In the genomic region with DNA sequence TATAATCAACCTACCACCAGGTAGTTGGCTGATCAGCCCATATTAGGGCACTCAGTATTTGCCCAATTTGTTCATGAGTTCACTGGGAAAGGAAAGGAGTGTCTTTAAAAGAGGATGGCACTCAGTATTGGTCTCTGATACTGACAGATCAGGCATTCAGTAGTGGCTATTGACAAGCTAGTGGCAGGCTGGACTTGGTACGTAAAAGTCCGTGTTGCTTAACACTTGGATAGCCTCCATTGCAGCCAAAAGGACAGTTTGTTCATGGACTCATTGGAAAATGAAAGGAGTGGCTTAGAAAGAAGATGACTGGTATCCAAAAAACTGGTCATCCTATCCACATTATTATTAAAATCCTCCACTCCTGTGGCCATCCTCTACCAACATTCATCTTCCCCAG, we compare ENCODE assay signal across 20 cellular contexts.
DNase-seq lines count a peak whose midpoint lies in the region; ATAC-seq, FAIRE-seq and TF ChIP-seq lines count a peak whose summit lies in the region.
"Had no signal": no experiment of that assay in that cellular context is flagged by ENCODE, and none has a peak within 500 bp of the region (broad histone marks: within the 10 kb centered on the region; RNA-seq: fewer than 3 reads in every experiment).

No MANE protein-coding gene starts in this region.

- H3K9me3 ChIP-seq in IMR-90 (ENCODE audit: control insufficient read depth, insufficient read depth, low read length), result no peaks in the 10 kb centered on the region
- H3K9me3 ChIP-seq in right lobe of liver, result no peaks in the 10 kb centered on the region
- H3K9me3 ChIP-seq: A549 had no signal

- no peaks in the 10 kb centered on the region for H3K9me1 ChIP-seq in IMR-90 (ENCODE audit: insufficient read depth, low read length)

- H4K8ac ChIP-seq in IMR-90 (ENCODE audit: low read depth in 2 of 2, low read length in 2 of 2), result no peak overlapping the region

- no peak overlapping the region for H3K23ac ChIP-seq in IMR-90 (ENCODE audit: low read depth, low read length)

- TF ChIP-seq POLR2A in IMR-90 (IDR thresholded peaks at IDR 0.05; ENCODE audit: low read depth, low read length), result no peak
- no peak for TF ChIP-seq POLR2A in right lobe of liver (IDR thresholded peaks at IDR 0.05)

- 0 out of 2 replicates have a peak overlapping the region, but pooled peaks have one; percentile 9 for H4K91ac ChIP-seq in IMR-90 (ENCODE audit: insufficient read depth, low read depth, low read length)

- no peak overlapping the region for H3K56ac ChIP-seq in IMR-90 (ENCODE audit: extremely low read depth, insufficient read depth, low read length)

- no peak overlapping the region for H2AFZ ChIP-seq in IMR-90 (replicated peaks; ENCODE audit: low read length, poor library complexity)
- H2AFZ ChIP-seq: GM23248 had no signal

- intact Hi-C loops in IMR-90 (cut with micrococcal nuclease) (no loop called here), right lobe of liver (cut with DNase I) (no loop called here), posterior cingulate gyrus (cut with DNase I) (no loop called here)

- no peak overlapping the region for H3K4me3 ChIP-seq in IMR-90 (ENCODE audit: insufficient read depth, low read depth, low read length)
- H3K4me3 ChIP-seq in fibroblast of mammary gland (ENCODE audit: control insufficient read depth, low read depth, low read length), result no peak overlapping the region
- H3K4me3 ChIP-seq in right lobe of liver, result no peak overlapping the region
- H3K4me3 ChIP-seq: A549, GM23248 had no signal

- no peak for TF ChIP-seq CTCF in IMR-90 (conservative IDR thresholded peaks at IDR 0.05; ENCODE audit: low read depth, low read length)
- no peak for TF ChIP-seq CTCF in fibroblast of mammary gland (conservative IDR thresholded peaks at IDR 0.05; ENCODE audit: control insufficient read depth, insufficient read depth, low read depth, low read length)
- peak in 1 of 4 donors; percentile 28 for TF ChIP-seq CTCF in right lobe of liver (IDR thresholded peaks at IDR 0.05)

- H3K4me2 ChIP-seq in IMR-90 (ENCODE audit: low read depth, low read length), result no peak overlapping the region
- H3K4me2 ChIP-seq: A549 had no signal

- POLR2A ChIA-PET in IMR-90 (lab: Charles Lee; ENCODE audit: unreplicated experiment), result no interaction called here

- H3K36me3 ChIP-seq in IMR-90 (ENCODE audit: control insufficient read depth, insufficient read depth, low read length) (no peaks in the 10 kb centered on the region), right lobe of liver (no peaks in the 10 kb centered on the region)

- H2BK15ac ChIP-seq in IMR-90 (ENCODE audit: low read depth, low read length), result no peak overlapping the region

- no peak overlapping the region for H2AK9ac ChIP-seq in IMR-90 (replicated peaks; ENCODE audit: low read depth, low read length, poor library complexity)

- no peaks in the 10 kb centered on the region for H4K20me1 ChIP-seq in IMR-90 (ENCODE audit: insufficient read depth, low read length)

- H2BK120ac ChIP-seq in IMR-90 (ENCODE audit: low read depth, low read length), result no peak overlapping the region; the same call in 1 of the 2 replicates

- H3K27me3 ChIP-seq in IMR-90 (ENCODE audit: control insufficient read depth, insufficient read depth, low read length) (no peaks in the 10 kb centered on the region), right lobe of liver (no peaks in the 10 kb centered on the region)

- H3K9ac ChIP-seq in IMR-90 (ENCODE audit: low read depth, low read length), result no peak overlapping the region
- H3K9ac ChIP-seq: GM23248 had no signal

- no peaks in the 10 kb centered on the region for H3K79me1 ChIP-seq in IMR-90 (ENCODE audit: low read depth in 1 of 2, low read length in 2 of 2)

- dilution Hi-C loops in IMR-90 (cut with HindIII; ENCODE audit: low sequenced_read_pairs, unreplicated experiment), result no loop called here

- H4K5ac ChIP-seq in IMR-90 (ENCODE audit: low read depth, low read length), result no peak overlapping the region

- no peak for ATAC-seq in IMR-90 (ENCODE audit: low read depth)
- peak; percentile 97 to 100 (median 100) for ATAC-seq in right lobe of liver
- ATAC-seq: A549 had no signal

- no peak overlapping the region for H2AK5ac ChIP-seq in IMR-90 (ENCODE audit: low read depth, low read length)

- H2BK20ac ChIP-seq in IMR-90 (ENCODE audit: low read depth, low read length), result 0 out of 2 replicates have a peak overlapping the region, but pooled peaks have one; percentile 34

- CTCF ChIA-PET in IMR-90 (lab: Yijun Ruan, JAX), result no interaction called here

- no CpG with 5 or more reads among the region's 2 CpGs for WGBS in IMR-90 (ENCODE audit: extremely low coverage in 2 of 2, insufficient read length in 1 of 2), 2 experiments
- WGBS in right lobe of liver (ENCODE audit: insufficient coverage, low coverage, low lambda C conversion rate, missing lambda C conversion rate), result 50% methylated on average over 2 of the region's 2 CpGs

- peak overlapping the region; percentile 56 for H2BK5ac ChIP-seq in IMR-90 (ENCODE audit: low read depth, low read length, poor library complexity, severe bottlenecking)

- H3K18ac ChIP-seq in IMR-90 (ENCODE audit: low read depth, low read length), result peak overlapping the region; percentile 29; the same call in 1 of the 2 replicates

- DNase-seq in IMR-90, result no peak
- peak; percentile 11 for DNase-seq in fibroblast of mammary gland (ENCODE audit: low read depth)
- DNase-seq in right lobe of liver, result peak in 1 of 3 donors; percentile 80
- DNase-seq in urothelium cell line (ENCODE audit: low spot score), result no peak
- no peak for DNase-seq in hepatic stellate cell (ENCODE audit: low spot score)
- DNase-seq in posterior cingulate gyrus, result no peak
- no peak for DNase-seq in occipital lobe (lab: John Stamatoyannopoulos, UW)
- DNase-seq: AML-193; Caco-2; CD4-positive, alpha-beta T cell; HCEC 1CT had no signal

- TF ChIP-seq RAD21 in IMR-90 (IDR thresholded peaks at IDR 0.05; ENCODE audit: low read length), result no peak

- peak overlapping the region; percentile 44; the same call in 1 of the 2 replicates for H3K14ac ChIP-seq in IMR-90 (replicated peaks; ENCODE audit: low read depth, low read length)

- H3K27ac ChIP-seq in IMR-90 (ENCODE audit: insufficient read depth, low read length) (no peak overlapping the region), right lobe of liver (peak overlapping the region in 2 of 3 donors; percentile 50 to 54)
- H3K27ac ChIP-seq: 22Rv1, A549, C4-2B, GM23248 had no signal

- BruUV-seq in IMR-90 (replicated peaks; lab: Mats Ljungman, UMichigan), result no TSS peak

- FAIRE-seq in urothelium cell line (lab: Jason Lieb, UNC), result peak; percentile 58
- FAIRE-seq: A549, D721Med, G401.6, GM12891, GM18507, H54 had no signal

- in situ Hi-C loops in IMR-90 (cut with MboI; ENCODE audit: low sequenced_read_pairs), result no loop called here

- no peak overlapping the region for H3K4ac ChIP-seq in IMR-90 (ENCODE audit: low read depth, low read length)

- H3K4me1 ChIP-seq in IMR-90 (ENCODE audit: control insufficient read depth, insufficient read depth, low read length) (peaks cover 4% of the 10 kb centered on the region), right lobe of liver (peaks cover 0 to 5% (median 2%) of the 10 kb centered on the region in 4 donors)
- H3K4me1 ChIP-seq: A549 had no signal

TF ChIP-seq in IMR-90, 13 proteins besides CTCF, POLR2A, EP300 and RAD21:
- TF ChIP-seq, protein P1, sequence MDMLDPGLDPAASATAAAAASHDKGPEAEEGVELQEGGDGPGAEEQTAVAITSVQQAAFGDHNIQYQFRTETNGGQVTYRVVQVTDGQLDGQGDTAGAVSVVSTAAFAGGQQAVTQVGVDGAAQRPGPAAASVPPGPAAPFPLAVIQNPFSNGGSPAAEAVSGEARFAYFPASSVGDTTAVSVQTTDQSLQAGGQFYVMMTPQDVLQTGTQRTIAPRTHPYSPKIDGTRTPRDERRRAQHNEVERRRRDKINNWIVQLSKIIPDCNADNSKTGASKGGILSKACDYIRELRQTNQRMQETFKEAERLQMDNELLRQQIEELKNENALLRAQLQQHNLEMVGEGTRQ (IDR thresholded peaks at IDR 0.05; ENCODE audit: low read depth, low read length), result no peak
- TF ChIP-seq NFE2L2 (IDR thresholded peaks at IDR 0.05; ENCODE audit: low read depth, low read length) (no peak), MAFK (IDR thresholded peaks at IDR 0.05; ENCODE audit: low read depth, low read length) (no peak), RCOR1 (IDR thresholded peaks at IDR 0.05; ENCODE audit: insufficient replicate concordance, low read length) (no peak), CEBPB (IDR thresholded peaks at IDR 0.05; ENCODE audit: low read depth, low read length) (no peak), MAZ (IDR thresholded peaks at IDR 0.05; ENCODE audit: borderline replicate concordance, low read depth, low read length) (no peak), RFX5 (IDR thresholded peaks at IDR 0.05; ENCODE audit: low read depth, low read length) (no peak), FOS (IDR thresholded peaks at IDR 0.05; ENCODE audit: low read depth, low read length) (no peak), CHD1 (IDR thresholded peaks at IDR 0.05; ENCODE audit: low read depth, low read length) (no peak), MXI1 (IDR thresholded peaks at IDR 0.05; ENCODE audit: borderline replicate concordance, low read depth, low read length) (no peak), BHLHE40 (IDR thresholded peaks at IDR 0.05; ENCODE audit: low read depth, low read length) (no peak), SMC3 (IDR thresholded peaks at IDR 0.05; ENCODE audit: low read depth, low read length) (no peak)
- TF ChIP-seq, protein P2, sequence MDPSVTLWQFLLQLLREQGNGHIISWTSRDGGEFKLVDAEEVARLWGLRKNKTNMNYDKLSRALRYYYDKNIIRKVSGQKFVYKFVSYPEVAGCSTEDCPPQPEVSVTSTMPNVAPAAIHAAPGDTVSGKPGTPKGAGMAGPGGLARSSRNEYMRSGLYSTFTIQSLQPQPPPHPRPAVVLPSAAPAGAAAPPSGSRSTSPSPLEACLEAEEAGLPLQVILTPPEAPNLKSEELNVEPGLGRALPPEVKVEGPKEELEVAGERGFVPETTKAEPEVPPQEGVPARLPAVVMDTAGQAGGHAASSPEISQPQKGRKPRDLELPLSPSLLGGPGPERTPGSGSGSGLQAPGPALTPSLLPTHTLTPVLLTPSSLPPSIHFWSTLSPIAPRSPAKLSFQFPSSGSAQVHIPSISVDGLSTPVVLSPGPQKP (IDR thresholded peaks at IDR 0.05; ENCODE audit: borderline replicate concordance, low read depth, low read length), result no peak
